18 cellular contexts compared by ENCODE assay signal in genomic region chr10:71265618-71266146, GRCh38. TPM values are rescaled to one million over a fixed set of nuclear protein-coding genes. Genes with fewer than 3 reads are reported as not detected.
DNase-seq lines count a peak whose midpoint lies in the region; ATAC-seq, FAIRE-seq and TF ChIP-seq lines count a peak whose summit lies in the region.
"Had no signal": no experiment of that assay in that cellular context is flagged by ENCODE, and none has a peak within 500 bp of the region (broad histone marks: within the 10 kb centered on the region; RNA-seq: fewer than 3 reads in every experiment).

No MANE protein-coding gene starts in this region.

- H3K4me1 Mint-ChIP-seq in endodermal cell: peaks cover 36% of the 10 kb centered on the region
- peaks cover 53% of the 10 kb centered on the region for H3K4me1 Mint-ChIP-seq in neural progenitor cell
- peaks cover 0 to 7% (median 0%) of the 10 kb centered on the region in 3 donors for H3K4me1 Mint-ChIP-seq in T-cell
- H3K4me1 Mint-ChIP-seq: activated CD4-positive, alpha-beta T cell treated with anti-CD3 and anti-CD28 coated beads for 36 hours; memory B cell had no signal

- H3F3A ChIP-seq in GM23248 (ENCODE audit: insufficient read depth) (peaks cover 30% of the 10 kb centered on the region; the same call in 1 of the 2 replicates), neural progenitor cell (ENCODE audit: low read depth) (peaks cover 21% of the 10 kb centered on the region)

- H3K27ac Mint-ChIP-seq in endodermal cell (peak overlapping the region; percentile 55), neural progenitor cell (peak overlapping the region; percentile 69), T-cell (no peak overlapping the region)
- H3K27ac Mint-ChIP-seq: activated CD4-positive, alpha-beta T cell treated with anti-CD3 and anti-CD28 coated beads for 36 hours; effector memory CD8-positive, alpha-beta T cell; memory B cell had no signal

- no peaks in the 10 kb centered on the region for H3K9me2 ChIP-seq in GM23248 (ENCODE audit: insufficient read depth)

- H4K20me1 ChIP-seq in GM23248 (ENCODE audit: insufficient read depth) (no peaks in the 10 kb centered on the region), neural progenitor cell (ENCODE audit: low read depth) (peaks cover 8% of the 10 kb centered on the region)

- H3K27me3 ChIP-seq in GM23248 (replicated peaks; ENCODE audit: insufficient read depth): no peaks in the 10 kb centered on the region
- no peaks in the 10 kb centered on the region for H3K27me3 ChIP-seq in endodermal cell (ENCODE audit: control insufficient read depth, insufficient read depth, low read length, poor library complexity, severe bottlenecking)
- no peaks in the 10 kb centered on the region for H3K27me3 ChIP-seq in neural progenitor cell
- H3K27me3 ChIP-seq: heart left ventricle had no signal

- in situ Hi-C loops in GM23248 (cut with MboI): no loop called here

- POLR2A ChIA-PET in A549 (lab: Yijun Ruan, JAX) (no interaction called here), T-cell (lab: Charles Lee) (no interaction called here)

- no peaks in the 10 kb centered on the region for H3K27me3 Mint-ChIP-seq in endodermal cell (ENCODE audit: insufficient read depth)
- H3K27me3 Mint-ChIP-seq in neural progenitor cell (ENCODE audit: insufficient read depth, low read depth): peaks cover 13% of the 10 kb centered on the region
- no peaks in the 10 kb centered on the region for H3K27me3 Mint-ChIP-seq in T-cell
- H3K27me3 Mint-ChIP-seq: activated CD4-positive, alpha-beta T cell treated with anti-CD3 and anti-CD28 coated beads for 36 hours had no signal

- no peak for TF ChIP-seq CTCF in A549 (IDR thresholded peaks at IDR 0.05)
- TF ChIP-seq CTCF in endodermal cell (conservative IDR thresholded peaks at IDR 0.05): no peak
- no peak for TF ChIP-seq CTCF in neural progenitor cell (IDR thresholded peaks at IDR 0.05)

- 79% methylated on average over 9 of the region's 9 CpGs for WGBS in A549 (ENCODE audit: missing lambda C conversion rate)
- 91 to 94% methylated on average over 4 to 9 of the region's 9 CpGs for WGBS in GM23248 (ENCODE audit: low coverage in 1 of 2, low lambda C conversion rate in 2 of 2, missing lambda C conversion rate in 2 of 2), 2 experiments
- 91 to 100% methylated on average over 2 to 9 of the region's 9 CpGs for WGBS in endodermal cell (ENCODE audit: insufficient coverage in 1 of 2, insufficient read length in 1 of 2), 2 experiments

- FAIRE-seq in A549 (lab: Jason Lieb, UNC): no peak
- FAIRE-seq: islet of Langerhans had no signal

- ATAC-seq in A549: no peak
- no peak for ATAC-seq in GM19328 (IDR thresholded peaks at IDR 0.05; ENCODE audit: unreplicated experiment)
- ATAC-seq in T-cell (replicated peaks in 1 of 4): no peak
- ATAC-seq: activated CD4-positive, alpha-beta T cell treated with anti-CD3 and anti-CD28 coated beads for 36 hours; effector memory CD8-positive, alpha-beta T cell; PC-3 had no signal

- H3K9me3 ChIP-seq in A549: no peaks in the 10 kb centered on the region
- no peaks in the 10 kb centered on the region for H3K9me3 ChIP-seq in GM23248 (ENCODE audit: low read depth)
- H3K9me3 ChIP-seq in endodermal cell (ENCODE audit: control insufficient read depth, low read length): no peaks in the 10 kb centered on the region
- H3K9me3 ChIP-seq in neural progenitor cell (ENCODE audit: low read depth): no peaks in the 10 kb centered on the region
- H3K9me3 ChIP-seq: heart left ventricle, SJSA1 had no signal

- CTCF ChIA-PET in A549 (lab: Yijun Ruan, JAX) (interaction anchor here (1.0 to 25.1 kb wide), 7 partner anchors 12 to 716 kb away, joined by 3 to 362 read pairs (median 3); no protein-coding TSS in a partner anchor), T-cell (lab: Charles Lee) (no interaction called here)

- H3K27ac ChIP-seq in A549: peak overlapping the region; percentile 68 to 72; a peak in 5 of 6 replicates
- peak overlapping the region; percentile 68; the same call in 1 of the 2 replicates for H3K27ac ChIP-seq in GM23248
- peak overlapping the region; percentile 68 for H3K27ac ChIP-seq in endodermal cell (ENCODE audit: low read depth, low read length)
- H3K27ac ChIP-seq in neural progenitor cell: no peak overlapping the region
- H3K27ac ChIP-seq: SJSA1 had no signal

- no peak for TF ChIP-seq POLR2A in A549 (IDR thresholded peaks at IDR 0.05; ENCODE audit: low read length)

- H3K4me2 ChIP-seq in A549 (peak overlapping the region; percentile 23; the same call in 1 of the 3 replicates), GM23248 (ENCODE audit: unreplicated experiment) (no peak overlapping the region), neural progenitor cell (no peak overlapping the region)

- H3K4me3 ChIP-seq in A549 (no peak overlapping the region), GM23248 (no peak overlapping the region), endodermal cell (ENCODE audit: low read length) (no peak overlapping the region), neural progenitor cell (no peak overlapping the region)
- H3K4me3 ChIP-seq: heart left ventricle, SJSA1 had no signal

- H3K36me3 Mint-ChIP-seq in endodermal cell (ENCODE audit: low read depth): no peaks in the 10 kb centered on the region
- H3K36me3 Mint-ChIP-seq in neural progenitor cell: no peaks in the 10 kb centered on the region
- H3K36me3 Mint-ChIP-seq in T-cell: no peaks in the 10 kb centered on the region
- H3K36me3 Mint-ChIP-seq: memory B cell had no signal

- H3K4me1 ChIP-seq in A549 (peaks cover 16% of the 10 kb centered on the region; the same call in 2 of the 3 replicates), GM23248 (ENCODE audit: insufficient read depth) (peaks cover 27% of the 10 kb centered on the region), endodermal cell (ENCODE audit: control insufficient read depth, insufficient read depth, low read length) (peaks cover 16% of the 10 kb centered on the region), neural progenitor cell (peaks cover 38% of the 10 kb centered on the region)

- H3K4me3 Mint-ChIP-seq in endodermal cell: no peak overlapping the region
- H3K4me3 Mint-ChIP-seq in neural progenitor cell: no peak overlapping the region
- no peak overlapping the region for H3K4me3 Mint-ChIP-seq in T-cell
- H3K4me3 Mint-ChIP-seq: activated CD4-positive, alpha-beta T cell treated with anti-CD3 and anti-CD28 coated beads for 36 hours; effector memory CD8-positive, alpha-beta T cell; memory B cell; neural crest cell had no signal

- DNase-seq in A549 (ENCODE audit: low read depth in 1 of 2, low spot score in 1 of 2) (no peak), GM23248 (no peak), endodermal cell (no peak), neural progenitor cell (ENCODE audit: low spot score) (no peak), AG08396 (ENCODE audit: low spot score) (no peak), activated gamma-delta T cell (lab: John Stamatoyannopoulos, UW) (no peak), T-cell (no peak)
- DNase-seq: activated CD4-positive, alpha-beta T cell treated with anti-CD3 and anti-CD28 coated beads for 36 hours; effector memory CD8-positive, alpha-beta T cell; PC-3; retina; stimulated activated naive CD4-positive, alpha-beta T cell treated with Interleukin-2 at 50 U/mL for 16 hours had no signal

- H3K9me3 Mint-ChIP-seq in endodermal cell (no peaks in the 10 kb centered on the region), neural progenitor cell (no peaks in the 10 kb centered on the region), T-cell (no peaks in the 10 kb centered on the region)
- H3K9me3 Mint-ChIP-seq: effector memory CD8-positive, alpha-beta T cell; memory B cell; neural crest cell had no signal

- H3K79me2 ChIP-seq in GM23248 (ENCODE audit: insufficient read depth): no peaks in the 10 kb centered on the region
- H3K79me2 ChIP-seq in neural progenitor cell (ENCODE audit: low read depth): no peaks in the 10 kb centered on the region

- no peak for TF ChIP-seq EP300 in A549 (IDR thresholded peaks at IDR 0.05)

- H3K9ac ChIP-seq in GM23248 (no peak overlapping the region; the same call in 1 of the 2 replicates), endodermal cell (ENCODE audit: extremely low read depth, low read length, poor library complexity, severe bottlenecking) (no peak overlapping the region), neural progenitor cell (no peak overlapping the region)

- TF ChIP-seq RAD21 in A549 (conservative IDR thresholded peaks at IDR 0.05 in 1 of 2, IDR thresholded peaks at IDR 0.05 in 1 of 2): no peak

- H2AFZ ChIP-seq in GM23248: no peak overlapping the region
- no peak overlapping the region for H2AFZ ChIP-seq in neural progenitor cell (replicated peaks)

- H3K36me3 ChIP-seq in GM23248 (ENCODE audit: low read depth) (no peaks in the 10 kb centered on the region), endodermal cell (ENCODE audit: control insufficient read depth, insufficient read depth, low read length) (no peaks in the 10 kb centered on the region), neural progenitor cell (no peaks in the 10 kb centered on the region)
- H3K36me3 ChIP-seq: heart left ventricle, SJSA1 had no signal

TF ChIP-seq in A549, 52 proteins besides CTCF, POLR2A, EP300 and RAD21 (continues in another document):
- TF ChIP-seq TFCP2L1 (CRISPR knock-in tag; IDR thresholded peaks at IDR 0.05): no peak
- no peak for TF ChIP-seq FOSB (CRISPR knock-in tag; IDR thresholded peaks at IDR 0.05)

RNA-seq across cellular contexts. Expression of gene UNC5B, which starts 53.3 kb away (rescaled TPM):
- polyA plus RNA-seq in A549 (2011; rRNA removed) (1.0 and 1.3 TPM in 2 replicates), A549 (2017; fragmentation: RNase III; extraction: RNeasy Plus Mini Kit Qiagen cat#74134 plus additional on column Dnase treatment) (0.14 to 0.26 TPM (median 0.16 TPM) in 3 replicates), GM23248 (2016; fragmentation: Nextera tagmentation; extraction: Ambion mirVana) (2.7 and 3.0 TPM in 2 replicates)
- 0.22 and 0.30 TPM in 2 replicates for polyA plus RNA-seq in A549 (2012; cell fraction: cytosol; rRNA removed)
- 0.72 and 0.83 TPM in 2 replicates for polyA plus RNA-seq in A549 (2012; cell fraction: nucleus; rRNA removed)
- polyA minus RNA-seq in A549 (2011; rRNA and poly(A)+ RNA removed): 1.1 and 1.3 TPM in 2 replicates
- total RNA-seq in GM23248 (2014; rRNA removed; shearing (Covaris generic)): 6.4 and 6.5 TPM in 2 replicates
- total RNA-seq in endodermal cell (10 to 100 TPM in 1 of 2 donors, 1 to 10 TPM in 1; 9.7 to 14.5 TPM), neural progenitor cell (ENCODE audit: low replicate concordance) (3.3 and 9.2 TPM in 2 replicates), T-cell (under 1 TPM in 4 of 5 donors, not detected in 1; 0.08 to 0.19 (median 0.12) TPM)
- 14.7 TPM for polyA plus RNA-seq in endodermal cell (2013, experiment 1 of 2)
- 13.2 TPM for polyA plus RNA-seq in endodermal cell (2013, experiment 2 of 2)

RNA-seq across cellular contexts. Expression of gene SLC29A3, which starts 53.4 kb away (rescaled TPM):
- 7.2 and 12.6 TPM in 2 replicates for polyA plus RNA-seq in A549 (2011; rRNA removed)
- 9.7 and 14.7 TPM in 2 replicates for polyA plus RNA-seq in A549 (2012; cell fraction: cytosol; rRNA removed)
- 14.0 and 15.5 TPM in 2 replicates for polyA plus RNA-seq in A549 (2012; cell fraction: nucleus; rRNA removed)
- 9.9 to 11.4 TPM (median 10.2 TPM) in 3 replicates for polyA plus RNA-seq in A549 (2017; fragmentation: RNase III; extraction: RNeasy Plus Mini Kit Qiagen cat#74134 plus additional on column Dnase treatment)
- 16.2 and 18.7 TPM in 2 replicates for polyA minus RNA-seq in A549 (2011; rRNA and poly(A)+ RNA removed)
- total RNA-seq in GM23248 (2014; rRNA removed; shearing (Covaris generic)): 1.9 and 3.0 TPM in 2 replicates
- 7.3 TPM in 2 replicates for polyA plus RNA-seq in GM23248 (2016; fragmentation: Nextera tagmentation; extraction: Ambion mirVana)
- 10 to 100 TPM; 14.1 to 16.8 TPM for total RNA-seq in endodermal cell
- 11.4 TPM for polyA plus RNA-seq in endodermal cell (2013, experiment 1 of 2)
- 9.7 TPM for polyA plus RNA-seq in endodermal cell (2013, experiment 2 of 2)
- total RNA-seq in neural progenitor cell (ENCODE audit: low replicate concordance): 2.5 and 9.0 TPM in 2 replicates
- 1 to 10 TPM; 3.3 to 8.8 (median 6.5) TPM for total RNA-seq in T-cell

Comparison
In these comparisons a context has a peak if more than half of its experiments do, and no peak if none do; other contexts are left out.
1. H3K27ac Mint-ChIP-seq: peak in endodermal cell (single experiment) and neural progenitor cell (single experiment); none in T-cell (0 of 2).